ENCODE assay signal across 13 cellular contexts in the genomic region with DNA sequence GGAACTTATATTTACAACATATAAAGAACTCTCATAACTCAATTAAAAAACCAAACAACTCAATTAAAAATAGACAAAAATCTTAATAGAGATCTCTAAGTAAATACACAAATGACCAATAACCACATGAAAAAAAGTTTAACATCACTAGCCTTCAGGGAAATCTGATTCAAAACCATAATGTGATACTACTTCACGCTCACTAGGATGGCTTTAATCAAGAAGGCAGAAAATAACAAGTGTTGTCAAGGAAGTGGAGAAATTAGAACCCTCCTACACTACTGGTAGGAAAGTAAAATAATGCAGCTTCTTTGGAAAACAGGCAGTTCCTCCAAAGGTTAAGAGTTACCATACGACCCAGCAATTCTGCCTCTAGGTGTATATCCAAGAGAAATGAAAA. TPM values are rescaled to one million over a fixed set of nuclear protein-coding genes. Genes with fewer than 3 reads are reported as not detected.
A peak's percentile ranks its signal among the peaks of the same experiment; 100 is the strongest.
DNase-seq lines count a peak whose midpoint lies in the region; ATAC-seq and TF ChIP-seq lines count a peak whose summit lies in the region.
"Had no signal": no experiment of that assay in that cellular context is flagged by ENCODE, and none has a peak within 500 bp of the region (broad histone marks: within the 10 kb centered on the region; RNA-seq: fewer than 3 reads in every experiment).

No MANE protein-coding gene starts in this region.

- no peak overlapping the region for H3K4me3 ChIP-seq in CD8-positive, alpha-beta memory T cell (ENCODE audit: low read length)
- H3K4me3 ChIP-seq in psoas muscle, result no peak overlapping the region
- H3K4me3 ChIP-seq in MM.1S (ENCODE audit: low read length), result no peak overlapping the region
- H3K4me3 ChIP-seq: GM12878 had no signal

- no peak overlapping the region for H2AFZ ChIP-seq in MM.1S (ENCODE audit: low read length)

- peaks cover 87% of the 10 kb centered on the region for H3K4me1 ChIP-seq in CD8-positive, alpha-beta memory T cell (ENCODE audit: insufficient read depth, low read length)
- peaks cover 98% of the 10 kb centered on the region for H3K4me1 ChIP-seq in psoas muscle
- H3K4me1 ChIP-seq in MM.1S (ENCODE audit: low read length), result peaks cover 16% of the 10 kb centered on the region

- WGBS in psoas muscle, 3 donors, result 90 to 92% (median 92%) methylated on average over 2 of the region's 2 CpGs

- no peaks in the 10 kb centered on the region for H3K9me3 Mint-ChIP-seq in activated CD8-positive, alpha-beta T cell treated with anti-CD3 and anti-CD28 coated beads for 36 hours
- no peaks in the 10 kb centered on the region for H3K9me3 Mint-ChIP-seq in activated CD8-positive, alpha-beta T cell treated with anti-CD3 and anti-CD28 coated beads, Interleukin-2, amount 10 ng/mL, durations not matched to agents 7 days and 5 days (ENCODE audit: insufficient read depth)
- no peaks in the 10 kb centered on the region for H3K9me3 Mint-ChIP-seq in CD8-positive, alpha-beta memory T cell
- H3K9me3 Mint-ChIP-seq in central memory CD8-positive, alpha-beta T cell, result no peaks in the 10 kb centered on the region

- peaks cover 6% of the 10 kb centered on the region for H3F3A ChIP-seq in MM.1S (ENCODE audit: insufficient read depth, low read length)

- no peaks in the 10 kb centered on the region for H3K27me3 ChIP-seq in CD8-positive, alpha-beta memory T cell (ENCODE audit: insufficient read depth, low read length, poor library complexity, severe bottlenecking)
- H3K27me3 ChIP-seq in psoas muscle (ENCODE audit: insufficient read depth in 3 of 3, low read length in 2 of 3), result no peaks in the 10 kb centered on the region
- no peaks in the 10 kb centered on the region for H3K27me3 ChIP-seq in MM.1S (replicated peaks; ENCODE audit: insufficient read depth, low read length)

- H3K36me3 Mint-ChIP-seq in activated CD8-positive, alpha-beta T cell treated with anti-CD3 and anti-CD28 coated beads for 36 hours (ENCODE audit: low read depth), result peaks cover 51% of the 10 kb centered on the region
- H3K36me3 Mint-ChIP-seq in activated CD8-positive, alpha-beta T cell treated with anti-CD3 and anti-CD28 coated beads, Interleukin-2, amount 10 ng/mL, durations not matched to agents 7 days and 5 days (ENCODE audit: low read depth), result peaks cover 69% of the 10 kb centered on the region
- peaks cover 0 to 80% (median 18%) of the 10 kb centered on the region in 3 donors for H3K36me3 Mint-ChIP-seq in CD8-positive, alpha-beta memory T cell
- H3K36me3 Mint-ChIP-seq in central memory CD8-positive, alpha-beta T cell (ENCODE audit: insufficient read depth), result peaks cover 25% of the 10 kb centered on the region

- no peak for ATAC-seq in activated CD8-positive, alpha-beta T cell treated with anti-CD3 and anti-CD28 coated beads for 36 hours
- ATAC-seq in activated CD8-positive, alpha-beta T cell treated with anti-CD3 and anti-CD28 coated beads, Interleukin-2, amount 10 ng/mL, durations not matched to agents 7 days and 5 days, result no peak
- no peak for ATAC-seq in central memory CD8-positive, alpha-beta T cell (replicated peaks; ENCODE audit: extremely low read depth, poor library complexity, severe bottlenecking)
- ATAC-seq in psoas muscle, result no peak
- ATAC-seq in HG03175 (IDR thresholded peaks at IDR 0.05; ENCODE audit: unreplicated experiment), result no peak
- ATAC-seq: GM12878 had no signal

- H3K27ac Mint-ChIP-seq in activated CD8-positive, alpha-beta T cell treated with anti-CD3 and anti-CD28 coated beads for 36 hours, result peak overlapping the region; percentile 2
- no peak overlapping the region for H3K27ac Mint-ChIP-seq in activated CD8-positive, alpha-beta T cell treated with anti-CD3 and anti-CD28 coated beads, Interleukin-2, amount 10 ng/mL, durations not matched to agents 7 days and 5 days
- peak overlapping the region in 5 of 8 donors; percentile 19 to 74 (median 58) for H3K27ac Mint-ChIP-seq in CD8-positive, alpha-beta memory T cell
- peak overlapping the region; percentile 1 for H3K27ac Mint-ChIP-seq in central memory CD8-positive, alpha-beta T cell (ENCODE audit: low read depth)

- H3K27me3 Mint-ChIP-seq in activated CD8-positive, alpha-beta T cell treated with anti-CD3 and anti-CD28 coated beads for 36 hours, result no peaks in the 10 kb centered on the region
- H3K27me3 Mint-ChIP-seq in activated CD8-positive, alpha-beta T cell treated with anti-CD3 and anti-CD28 coated beads, Interleukin-2, amount 10 ng/mL, durations not matched to agents 7 days and 5 days (ENCODE audit: low read depth), result no peaks in the 10 kb centered on the region
- no peaks in the 10 kb centered on the region for H3K27me3 Mint-ChIP-seq in CD8-positive, alpha-beta memory T cell
- H3K27me3 Mint-ChIP-seq in central memory CD8-positive, alpha-beta T cell, result no peaks in the 10 kb centered on the region

- H3K27ac ChIP-seq in CD8-positive, alpha-beta memory T cell (ENCODE audit: low read depth, low read length), result no peak overlapping the region
- peak overlapping the region; percentile 80 for H3K27ac ChIP-seq in psoas muscle
- H3K27ac ChIP-seq in MM.1S (ENCODE audit: low read length), result no peak overlapping the region
- H3K27ac ChIP-seq: 22Rv1, HL-60 had no signal

- no peak overlapping the region for H3K4me2 ChIP-seq in MM.1S (ENCODE audit: low read depth, low read length)

- CTCF ChIA-PET in activated CD8-positive, alpha-beta T cell treated with anti-CD3 and anti-CD28 coated beads for 36 hours (lab: Charles Lee), result interaction anchor here (1.2 to 3.2 kb wide), 3 partner anchors 22 to 216 kb away, joined by 4 to 18 read pairs (median 4); partner anchors contain the start of gene TLCD1
- CTCF ChIA-PET in activated CD8-positive, alpha-beta T cell treated with anti-CD3 and anti-CD28 coated beads, Interleukin-2, amount 10 ng/mL, durations not matched to agents 7 days and 5 days (lab: Charles Lee), result interaction anchor here (1.1 to 1.2 kb wide), 3 partner anchors 11 to 179 kb away, joined by 3 to 5 read pairs (median 5); partner anchors contain the start of gene DHRS13
- CTCF ChIA-PET in CD8-positive, alpha-beta memory T cell (lab: Charles Lee), result interaction anchor here (1.4 to 2.0 kb wide), 4 partner anchors 10 to 198 kb away, joined by 3 to 8 read pairs (median 6); no protein-coding TSS in a partner anchor

- peaks cover 12% of the 10 kb centered on the region for H4K20me1 ChIP-seq in MM.1S (ENCODE audit: insufficient read depth, low read length)

- no peak overlapping the region for H3K9ac ChIP-seq in MM.1S (ENCODE audit: low read length)

- DNase-seq in activated CD8-positive, alpha-beta T cell treated with anti-CD3 and anti-CD28 coated beads for 36 hours, result no peak
- no peak for DNase-seq in activated CD8-positive, alpha-beta T cell treated with anti-CD3 and anti-CD28 coated beads, Interleukin-2, amount 10 ng/mL, durations not matched to agents 7 days and 5 days
- no peak for DNase-seq in CD8-positive, alpha-beta memory T cell
- no peak for DNase-seq in central memory CD8-positive, alpha-beta T cell (ENCODE audit: low spot score in 2 of 2)
- DNase-seq in psoas muscle (no peak), SIG-M5 treated with dmso at 0.1 percent for 504 hours (lab: John Stamatoyannopoulos, UW; ENCODE audit: unreplicated experiment) (no peak), MM.1S (no peak)
- DNase-seq: DMS79, HCEC 1CT had no signal

- H3K79me2 ChIP-seq in MM.1S (ENCODE audit: low read length), result peaks cover 99% of the 10 kb centered on the region

- H3K4me1 Mint-ChIP-seq in activated CD8-positive, alpha-beta T cell treated with anti-CD3 and anti-CD28 coated beads for 36 hours (ENCODE audit: low read depth), result peaks cover 83% of the 10 kb centered on the region
- peaks cover 76% of the 10 kb centered on the region for H3K4me1 Mint-ChIP-seq in activated CD8-positive, alpha-beta T cell treated with anti-CD3 and anti-CD28 coated beads, Interleukin-2, amount 10 ng/mL, durations not matched to agents 7 days and 5 days (ENCODE audit: low read depth)
- peaks cover 81 to 94% (median 93%) of the 10 kb centered on the region in 3 donors for H3K4me1 Mint-ChIP-seq in CD8-positive, alpha-beta memory T cell
- H3K4me1 Mint-ChIP-seq in central memory CD8-positive, alpha-beta T cell, result peaks cover 72% of the 10 kb centered on the region

- H3K36me3 ChIP-seq in CD8-positive, alpha-beta memory T cell (ENCODE audit: insufficient read depth, low read length), result peaks cover 3% of the 10 kb centered on the region
- H3K36me3 ChIP-seq in psoas muscle (ENCODE audit: insufficient read depth in 1 of 2, low read depth in 1 of 2) (peaks cover 0 to 4% of the 10 kb centered on the region in 2 donors), MM.1S (replicated peaks; ENCODE audit: insufficient read depth, low read length) (no peaks in the 10 kb centered on the region)

- POLR2A ChIA-PET in activated CD8-positive, alpha-beta T cell treated with anti-CD3 and anti-CD28 coated beads for 36 hours (lab: Charles Lee), result no interaction called here
- POLR2A ChIA-PET in activated CD8-positive, alpha-beta T cell treated with anti-CD3 and anti-CD28 coated beads, Interleukin-2, amount 10 ng/mL, durations not matched to agents 7 days and 5 days (lab: Charles Lee), result no interaction called here
- POLR2A ChIA-PET in CD8-positive, alpha-beta memory T cell (lab: Charles Lee), result no interaction called here

- no peaks in the 10 kb centered on the region for H3K9me2 ChIP-seq in MM.1S (replicated peaks; ENCODE audit: insufficient read depth, low read length)

- H3K9me3 ChIP-seq in CD8-positive, alpha-beta memory T cell (ENCODE audit: low read length), result no peaks in the 10 kb centered on the region
- H3K9me3 ChIP-seq in psoas muscle (no peaks in the 10 kb centered on the region), MM.1S (replicated peaks; ENCODE audit: insufficient read depth, low read length) (no peaks in the 10 kb centered on the region)

- no peak overlapping the region for H3K4me3 Mint-ChIP-seq in activated CD8-positive, alpha-beta T cell treated with anti-CD3 and anti-CD28 coated beads for 36 hours
- no peak overlapping the region for H3K4me3 Mint-ChIP-seq in activated CD8-positive, alpha-beta T cell treated with anti-CD3 and anti-CD28 coated beads, Interleukin-2, amount 10 ng/mL, durations not matched to agents 7 days and 5 days
- H3K4me3 Mint-ChIP-seq in CD8-positive, alpha-beta memory T cell, result no peak overlapping the region
- H3K4me3 Mint-ChIP-seq in central memory CD8-positive, alpha-beta T cell, result no peak overlapping the region

- no peak for TF ChIP-seq CTCF in activated CD8-positive, alpha-beta T cell treated with anti-CD3 and anti-CD28 coated beads for 36 hours (IDR thresholded peaks at IDR 0.05)
- TF ChIP-seq CTCF in psoas muscle (IDR thresholded peaks at IDR 0.05) (no peak), MM.1S (IDR thresholded peaks at IDR 0.05; ENCODE audit: low read length) (no peak)

- intact Hi-C loops in activated CD8-positive, alpha-beta T cell treated with anti-CD3 and anti-CD28 coated beads for 36 hours (cut with micrococcal nuclease), result no loop called here
- intact Hi-C loops in psoas muscle (cut with DNase I), result no loop called here

RNA-seq across cellular contexts. Expression of gene PHF12, which starts 8.4 kb away (rescaled TPM):
- 10 to 100 TPM; 45.7 to 52.6 TPM for total RNA-seq in activated CD8-positive, alpha-beta T cell treated with anti-CD3 and anti-CD28 coated beads for 36 hours
- total RNA-seq in activated CD8-positive, alpha-beta T cell treated with anti-CD3 and anti-CD28 coated beads, Interleukin-2, amount 10 ng/mL, durations not matched to agents 7 days and 5 days, result 10 to 100 TPM; 66.5 to 67.4 TPM
- 10 to 100 TPM; 58.1 to 62.1 TPM for total RNA-seq in CD8-positive, alpha-beta memory T cell
- 11.6 TPM for polyA plus RNA-seq in CD8-positive, alpha-beta memory T cell
- 10 to 100 TPM; 22.3 to 28.6 (median 24.4) TPM for total RNA-seq in psoas muscle
- polyA plus RNA-seq in psoas muscle, result 10 to 100 TPM in 1 of 3 donors, 1 to 10 TPM in 2; 7.3 to 12.1 (median 7.7) TPM

RNA-seq across cellular contexts. Expression of gene DHRS13, which starts 40.0 kb away (rescaled TPM):
- 10 to 100 TPM; 37.3 to 38.2 TPM for total RNA-seq in activated CD8-positive, alpha-beta T cell treated with anti-CD3 and anti-CD28 coated beads for 36 hours
- total RNA-seq in activated CD8-positive, alpha-beta T cell treated with anti-CD3 and anti-CD28 coated beads, Interleukin-2, amount 10 ng/mL, durations not matched to agents 7 days and 5 days, result 10 to 100 TPM; 29.2 to 29.3 TPM
- total RNA-seq in CD8-positive, alpha-beta memory T cell, result 10 to 100 TPM; 32.6 to 34.7 TPM
- 26.5 TPM for polyA plus RNA-seq in CD8-positive, alpha-beta memory T cell
- 1 to 10 TPM in 2 of 4 donors, under 1 TPM in 2; 0.48 to 2.1 (median 1.1) TPM for total RNA-seq in psoas muscle
- 1 to 10 TPM; 1.1 to 2.7 (median 1.2) TPM for polyA plus RNA-seq in psoas muscle

RNA-seq across cellular contexts. Expression of gene FLOT2, which starts 45.4 kb away (rescaled TPM):
- total RNA-seq in activated CD8-positive, alpha-beta T cell treated with anti-CD3 and anti-CD28 coated beads for 36 hours, result 10 to 100 TPM; 59.7 to 60.1 TPM
- 100 to 1,000 TPM; 197 to 198 TPM for total RNA-seq in activated CD8-positive, alpha-beta T cell treated with anti-CD3 and anti-CD28 coated beads, Interleukin-2, amount 10 ng/mL, durations not matched to agents 7 days and 5 days
- 100 to 1,000 TPM; 113 to 115 TPM for total RNA-seq in CD8-positive, alpha-beta memory T cell
- polyA plus RNA-seq in CD8-positive, alpha-beta memory T cell, result 268 TPM
- total RNA-seq in psoas muscle, result 10 to 100 TPM; 40.8 to 81.1 (median 43.9) TPM
- 10 to 100 TPM; 30.4 to 35.3 (median 34.0) TPM for polyA plus RNA-seq in psoas muscle

Comparison
In these comparisons a context has a peak if more than half of its experiments do, and no peak if none do; other contexts are left out.
1. RNA of gene DHRS13, which starts 40.0 kb away (total RNA-seq): 37.3 to 38.2 TPM in activated CD8-positive, alpha-beta T cell treated with anti-CD3 and anti-CD28 coated beads for 36 hours, 32.6 to 34.7 TPM in CD8-positive, alpha-beta memory T cell and 29.2 to 29.3 TPM in activated CD8-positive, alpha-beta T cell treated with anti-CD3 and anti-CD28 coated beads, Interleukin-2, amount 10 ng/mL, durations not matched to agents 7 days and 5 days; 0.48 to 2.1 TPM in psoas muscle; every median in the first group is over 4 times any median in the second.